Comparison of ENCODE assay signal across 8 cellular contexts in the genomic region with DNA sequence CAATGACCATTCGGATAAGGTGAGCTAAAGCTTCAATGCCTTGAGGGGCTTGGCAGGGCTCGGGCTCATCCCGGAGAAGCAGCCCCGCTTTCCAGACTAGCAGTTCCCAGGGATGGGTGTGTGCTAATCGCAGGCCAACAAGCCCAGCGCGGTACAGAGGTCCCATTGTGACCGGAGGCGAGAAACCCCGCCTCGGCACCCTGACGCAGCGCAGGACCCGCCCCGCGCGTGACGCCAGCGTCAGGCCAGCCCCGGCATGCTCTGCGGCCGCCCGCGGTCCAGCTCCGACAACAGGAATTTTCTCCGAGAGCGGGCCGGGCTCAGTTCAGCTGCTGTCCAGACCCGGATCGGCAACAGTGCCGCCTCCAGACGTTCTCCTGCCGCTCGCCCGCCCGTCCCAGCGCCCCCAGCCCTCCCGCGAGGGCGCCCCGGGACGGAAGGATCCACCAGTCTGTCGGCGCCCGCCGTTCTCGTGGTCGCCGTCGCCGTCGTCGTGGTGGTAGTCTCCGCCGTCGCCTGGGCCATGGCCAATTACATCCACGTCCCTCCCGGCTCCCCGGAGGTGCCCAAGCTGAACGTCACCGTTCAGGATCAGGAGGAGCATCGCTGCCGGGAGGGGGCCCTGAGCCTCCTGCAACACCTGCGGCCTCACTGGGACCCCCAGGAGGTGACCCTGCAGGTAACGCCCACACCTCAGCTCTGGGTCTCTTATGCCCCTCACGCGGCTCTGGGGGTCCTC. TPM values are rescaled to one million over a fixed set of nuclear protein-coding genes. Genes with fewer than 3 reads are reported as not detected.
DNase-seq lines count a peak whose midpoint lies in the region; ATAC-seq and TF ChIP-seq lines count a peak whose summit lies in the region.

A gene with protein sequence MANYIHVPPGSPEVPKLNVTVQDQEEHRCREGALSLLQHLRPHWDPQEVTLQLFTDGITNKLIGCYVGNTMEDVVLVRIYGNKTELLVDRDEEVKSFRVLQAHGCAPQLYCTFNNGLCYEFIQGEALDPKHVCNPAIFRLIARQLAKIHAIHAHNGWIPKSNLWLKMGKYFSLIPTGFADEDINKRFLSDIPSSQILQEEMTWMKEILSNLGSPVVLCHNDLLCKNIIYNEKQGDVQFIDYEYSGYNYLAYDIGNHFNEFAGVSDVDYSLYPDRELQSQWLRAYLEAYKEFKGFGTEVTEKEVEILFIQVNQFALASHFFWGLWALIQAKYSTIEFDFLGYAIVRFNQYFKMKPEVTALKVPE (plus strand): TSS at position 264 of the 739 bp plus-strand sequence. CDS start 260 bp downstream, at position 524.

- intact Hi-C loops in natural killer cell (cut with micrococcal nuclease) = loop anchor here (1.0 kb wide), 1 partner anchor 81 kb away; a partner anchor contains a TSS

- H3K36me3 Mint-ChIP-seq in activated T-helper 17 cell treated with anti-CD3 and anti-CD28 coated beads, Interleukin-2, amount 50 U/mL, for 72 hours (ENCODE audit: low read depth) = peaks cover 38% of the 10 kb centered on the region
- H3K36me3 Mint-ChIP-seq in natural killer cell = no peaks in the 10 kb centered on the region

- ATAC-seq in GM21723 (IDR thresholded peaks at IDR 0.05; ENCODE audit: unreplicated experiment) = peak; percentile 97
- peak; percentile 99 for ATAC-seq in activated T-helper 17 cell treated with anti-CD3 and anti-CD28 coated beads, Interleukin-2, amount 50 U/mL, for 72 hours (replicated peaks)
- peak; percentile 93 to 98 (median 96) for ATAC-seq in natural killer cell

- DNase-seq in DMS79 (lab: John Stamatoyannopoulos, UW) (peak; percentile 79), KG1 (lab: John Stamatoyannopoulos, UW) (peak; percentile 86), RKO (ENCODE audit: low spot score) (peak; percentile 93), fibroblast of mammary gland (ENCODE audit: low read depth) (peak; percentile 90), natural killer cell (peak; percentile 92)
- peak; percentile 77 for DNase-seq in stimulated activated naive CD4-positive, alpha-beta T cell treated with Interleukin-2 at 50 U/mL for 16 hours (lab: John Stamatoyannopoulos, UW)

- peaks cover 20% of the 10 kb centered on the region for H3K4me1 Mint-ChIP-seq in activated T-helper 17 cell treated with anti-CD3 and anti-CD28 coated beads, Interleukin-2, amount 50 U/mL, for 72 hours
- H3K4me1 Mint-ChIP-seq in natural killer cell = peaks cover 41 to 47% of the 10 kb centered on the region in 2 donors

- peak within 1 kb of the TSS; percentile 93 for H3K4me3 ChIP-seq in fibroblast of mammary gland (ENCODE audit: control insufficient read depth, low read depth, low read length)

- no peak for TF ChIP-seq CTCF in fibroblast of mammary gland (conservative IDR thresholded peaks at IDR 0.05; ENCODE audit: control insufficient read depth, insufficient read depth, low read depth, low read length)
- TF ChIP-seq CTCF in natural killer cell (IDR thresholded peaks at IDR 0.05) = no peak

- H3K27me3 Mint-ChIP-seq in activated T-helper 17 cell treated with anti-CD3 and anti-CD28 coated beads, Interleukin-2, amount 50 U/mL, for 72 hours = no peaks in the 10 kb centered on the region
- H3K27me3 Mint-ChIP-seq in natural killer cell (ENCODE audit: low read depth in 2 of 2) = peaks cover 4 to 12% of the 10 kb centered on the region in 2 donors

- no peaks in the 10 kb centered on the region for H3K9me3 Mint-ChIP-seq in activated T-helper 17 cell treated with anti-CD3 and anti-CD28 coated beads, Interleukin-2, amount 50 U/mL, for 72 hours
- H3K9me3 Mint-ChIP-seq in natural killer cell = no peaks in the 10 kb centered on the region

- peak within 1 kb of the TSS; percentile 96 for H3K27ac Mint-ChIP-seq in activated T-helper 17 cell treated with anti-CD3 and anti-CD28 coated beads, Interleukin-2, amount 50 U/mL, for 72 hours
- H3K27ac Mint-ChIP-seq in natural killer cell = peak within 1 kb of the TSS; percentile 94 to 95

- peak within 1 kb of the TSS; percentile 97 for H3K4me3 Mint-ChIP-seq in activated T-helper 17 cell treated with anti-CD3 and anti-CD28 coated beads, Interleukin-2, amount 50 U/mL, for 72 hours
- H3K4me3 Mint-ChIP-seq in natural killer cell = peak within 1 kb of the TSS; percentile 97

RNA-seq across cellular contexts. Expression of the gene that starts here (rescaled TPM):
- 10 to 100 TPM; 81.7 to 87.5 TPM for total RNA-seq in activated T-helper 17 cell treated with anti-CD3 and anti-CD28 coated beads, Interleukin-2, amount 50 U/mL, for 72 hours
- 100 to 1,000 TPM in 1 of 3 donors, 10 to 100 TPM in 2; 77.6 to 101 (median 85.2) TPM for total RNA-seq in natural killer cell

Comparison
In these comparisons a context has a peak if more than half of its experiments do, and no peak if none do; other contexts are left out.
1. Peak in every context shown above with its lines: DNase-seq, ATAC-seq and H3K4me3 ChIP-seq.